Comparison of ENCODE assay signal across 22 cellular contexts in genomic region chr20:21433329-21433890, GRCh38. TPM values are rescaled to one million over a fixed set of nuclear protein-coding genes. Genes with fewer than 3 reads are reported as not detected.
DNase-seq lines count a peak whose midpoint lies in the region; ATAC-seq, FAIRE-seq and TF ChIP-seq lines count a peak whose summit lies in the region.
"Had no signal": no experiment of that assay in that cellular context is flagged by ENCODE, and none has a peak within 500 bp of the region (broad histone marks: within the 10 kb centered on the region; RNA-seq: fewer than 3 reads in every experiment).

No MANE protein-coding gene starts in this region.

- DNase-seq in HepG2 (ENCODE audit: low spot score): no peak
- DNase-seq in right lobe of liver: no peak
- peak; percentile 47 for DNase-seq in RPMI7951 (ENCODE audit: low read depth)
- peak; percentile 11 for DNase-seq in fibroblast of mammary gland (ENCODE audit: low read depth)
- DNase-seq in NCI-H526 (lab: John Stamatoyannopoulos, UW): no peak
- no peak for DNase-seq in CD8-positive, alpha-beta T cell
- DNase-seq in HAP-1 (ENCODE audit: low spot score in 2 of 2): no peak
- DNase-seq: activated CD4-positive, alpha-beta T cell treated with anti-CD3 and anti-CD28 coated beads for 36 hours; activated gamma-delta T cell treated with Interleukin-2 at 50 U/mL for 16 hours; heart right ventricle; NCI-H2081; stimulated activated naive CD8-positive, alpha-beta T cell treated with anti-CD3 and anti-CD28 coated beads, Interleukin-15, Interleukin-2, amounts not matched to agents 100 U/mL and 50 U/mL, for 24 hours had no signal

- intact Hi-C loops in HepG2 (cut with micrococcal nuclease; ENCODE audit: unreplicated experiment): no loop called here
- intact Hi-C loops in right lobe of liver (cut with DNase I): no loop called here
- intact Hi-C loops in CD8-positive, alpha-beta T cell (cut with DNase I, micrococcal nuclease): no loop called here

- no peak overlapping the region for H3K4me3 ChIP-seq in HepG2 (replicated peaks in 1 of 3; ENCODE audit: insufficient read depth in 1 of 3, low read depth in 2 of 3, low read length in 3 of 3)
- no peak overlapping the region for H3K4me3 ChIP-seq in right lobe of liver
- no peak overlapping the region for H3K4me3 ChIP-seq in fibroblast of mammary gland (ENCODE audit: control insufficient read depth, low read depth, low read length)
- H3K4me3 ChIP-seq in CD8-positive, alpha-beta T cell (ENCODE audit: low read depth, low read length): no peak overlapping the region
- H3K4me3 ChIP-seq in HAP-1: no peak overlapping the region
- H3K4me3 ChIP-seq: heart right ventricle had no signal

- in situ Hi-C loops in HepG2 (cut with HindIII; ENCODE audit: extremely low pct_ligation_motif_present, low pct_unique_long_range_greater_than_20kb) (no loop called here), HAP-1 (cut with MboI; ENCODE audit: low sequenced_read_pairs) (no loop called here)

- no peak overlapping the region for H3K9ac ChIP-seq in HepG2 (ENCODE audit: insufficient read depth, low read depth, low read length)

- H3K4me3 Mint-ChIP-seq in CD8-positive, alpha-beta T cell: no peak overlapping the region
- H3K4me3 Mint-ChIP-seq: activated CD4-positive, alpha-beta T cell treated with anti-CD3 and anti-CD28 coated beads for 36 hours; dendritic cell treated with granulocyte-macrophage colony-stimulating factor and Interleukin-4, amounts not matched to agents 40 ng/mL and 50 ng/mL, for 4 days; nephron; T-helper 1 cell treated with Interleukin-12 subunit alpha and Interleukin-12 subunit beta and Interleukin-4 antibody, amounts not matched to agents 30 μg/mL and 1 μg/mL, for 36 hours had no signal

- no peaks in the 10 kb centered on the region for H4K20me1 ChIP-seq in HepG2 (ENCODE audit: insufficient read depth, low read length)

- H3K27me3 Mint-ChIP-seq in CD8-positive, alpha-beta T cell (ENCODE audit: low read depth): peaks cover 44% of the 10 kb centered on the region

- CTCF ChIA-PET in HepG2 (lab: Yijun Ruan, JAX; ENCODE audit: low intra/inter-chr PET ratio, low total read pairs): no interaction called here
- CTCF ChIA-PET in CD8-positive, alpha-beta T cell (lab: Charles Lee): no interaction called here

- H3K36me3 Mint-ChIP-seq in CD8-positive, alpha-beta T cell: no peaks in the 10 kb centered on the region

- FAIRE-seq in HepG2 (lab: Jason Lieb, UNC): no peak
- FAIRE-seq: GM12892, keratinocyte had no signal

- no peaks in the 10 kb centered on the region for H3K4me1 Mint-ChIP-seq in CD8-positive, alpha-beta T cell (ENCODE audit: low read depth)
- H3K4me1 Mint-ChIP-seq: activated CD4-positive, alpha-beta T cell treated with anti-CD3 and anti-CD28 coated beads for 36 hours; nephron had no signal

- POLR2A ChIA-PET in HepG2 (lab: Yijun Ruan, JAX): no interaction called here
- POLR2A ChIA-PET in CD8-positive, alpha-beta T cell (lab: Charles Lee): no interaction called here

- H3K27ac ChIP-seq in HepG2 (ENCODE audit: extremely low read length, insufficient read depth, low read length): no peak overlapping the region
- H3K27ac ChIP-seq in right lobe of liver: no peak overlapping the region
- no peak overlapping the region for H3K27ac ChIP-seq in CD8-positive, alpha-beta T cell (ENCODE audit: low read depth, low read length)
- H3K27ac ChIP-seq: heart right ventricle had no signal

- H3K9me3 Mint-ChIP-seq in CD8-positive, alpha-beta T cell: no peaks in the 10 kb centered on the region
- H3K9me3 Mint-ChIP-seq: dendritic cell treated with granulocyte-macrophage colony-stimulating factor and Interleukin-4, amounts not matched to agents 40 ng/mL and 50 ng/mL, for 4 days; nephron; T-helper 1 cell treated with Interleukin-12 subunit alpha and Interleukin-12 subunit beta and Interleukin-4 antibody, amounts not matched to agents 30 μg/mL and 1 μg/mL, for 36 hours had no signal

- H3K79me2 ChIP-seq in HepG2 (ENCODE audit: insufficient read depth, low read length): no peaks in the 10 kb centered on the region

- H3K36me3 ChIP-seq in HepG2 (replicated peaks in 1 of 2; ENCODE audit: control insufficient read depth in 1 of 2, insufficient read depth in 2 of 2, low read length in 2 of 2) (no peaks in the 10 kb centered on the region), right lobe of liver (no peaks in the 10 kb centered on the region), HAP-1 (replicated peaks) (no peaks in the 10 kb centered on the region)
- no peaks in the 10 kb centered on the region for H3K36me3 ChIP-seq in CD8-positive, alpha-beta T cell (ENCODE audit: insufficient read depth, low read length)
- H3K36me3 ChIP-seq: heart right ventricle had no signal

- peaks cover 2 to 30% of the 10 kb centered on the region in 2 experiments; a peak in 4 of 5 replicates for H3K27me3 ChIP-seq in HepG2 (ENCODE audit: control insufficient read depth in 1 of 2, insufficient read depth in 2 of 2, low read length in 2 of 2)
- H3K27me3 ChIP-seq in right lobe of liver: no peaks in the 10 kb centered on the region
- no peaks in the 10 kb centered on the region for H3K27me3 ChIP-seq in CD8-positive, alpha-beta T cell (ENCODE audit: insufficient read depth, low read length)
- H3K27me3 ChIP-seq in HAP-1 (ENCODE audit: low read depth): peaks cover 8% of the 10 kb centered on the region; the same call in 1 of the 2 replicates

- H2AFZ ChIP-seq in HepG2 (ENCODE audit: low read length): no peak overlapping the region

- no peak for TF ChIP-seq RAD21 in HepG2 (CRISPR knock-in tag; IDR thresholded peaks at IDR 0.05)

- H3K27ac Mint-ChIP-seq in CD8-positive, alpha-beta T cell: no peak overlapping the region
- H3K27ac Mint-ChIP-seq: activated CD4-positive, alpha-beta T cell treated with anti-CD3 and anti-CD28 coated beads for 36 hours; dendritic cell treated with granulocyte-macrophage colony-stimulating factor and Interleukin-4, amounts not matched to agents 40 ng/mL and 50 ng/mL, for 4 days; nephron; T-helper 1 cell treated with Interleukin-12 subunit alpha and Interleukin-12 subunit beta and Interleukin-4 antibody, amounts not matched to agents 30 μg/mL and 1 μg/mL, for 36 hours had no signal

- H3K4me1 ChIP-seq in HepG2 (ENCODE audit: insufficient read depth, low read length) (no peaks in the 10 kb centered on the region), right lobe of liver (no peaks in the 10 kb centered on the region), HAP-1 (no peaks in the 10 kb centered on the region)
- H3K4me1 ChIP-seq in CD8-positive, alpha-beta T cell (ENCODE audit: insufficient read depth, low read length): no peaks in the 10 kb centered on the region
- H3K4me1 ChIP-seq: heart right ventricle had no signal

- H3K9me3 ChIP-seq in HepG2 (ENCODE audit: low read length) (no peaks in the 10 kb centered on the region), right lobe of liver (no peaks in the 10 kb centered on the region), HAP-1 (no peaks in the 10 kb centered on the region)
- no peaks in the 10 kb centered on the region for H3K9me3 ChIP-seq in CD8-positive, alpha-beta T cell (ENCODE audit: low read length)
- H3K9me3 ChIP-seq: heart right ventricle had no signal

- WGBS in HepG2 (ENCODE audit: low lambda C conversion rate): 3% methylated on average over 2 of the region's 2 CpGs
- 58% methylated on average over 2 of the region's 2 CpGs for WGBS in right lobe of liver (ENCODE audit: insufficient coverage, low coverage, low lambda C conversion rate, missing lambda C conversion rate)

- TF ChIP-seq POLR2A in HepG2 (IDR thresholded peaks at IDR 0.05; ENCODE audit: insufficient read depth in 1 of 2, low read depth in 2 of 2, low read length in 2 of 2): no peak
- TF ChIP-seq POLR2A in right lobe of liver (IDR thresholded peaks at IDR 0.05): no peak

- no peak overlapping the region for H3K4me2 ChIP-seq in HepG2 (ENCODE audit: low read depth, low read length)

- TF ChIP-seq EP300 in HepG2 (IDR thresholded peaks at IDR 0.05; ENCODE audit: low read depth in 2 of 2, low read length in 2 of 2): no peak
- no peak for TF ChIP-seq EP300 in HepG2 (CRISPR knock-in tag; IDR thresholded peaks at IDR 0.05; ENCODE audit: borderline replicate concordance)

- TF ChIP-seq CTCF in HepG2 (CRISPR knock-in tag; IDR thresholded peaks at IDR 0.05) (no peak), right lobe of liver (IDR thresholded peaks at IDR 0.05) (no peak), fibroblast of mammary gland (conservative IDR thresholded peaks at IDR 0.05; ENCODE audit: control insufficient read depth, insufficient read depth, low read depth, low read length) (no peak)
- TF ChIP-seq CTCF in CD8-positive, alpha-beta T cell (IDR thresholded peaks at IDR 0.05): no peak

- no TSS peak for BruUV-seq in HepG2 (replicated peaks; lab: Mats Ljungman, UMichigan)

- ATAC-seq in HepG2 (peak; percentile 48; the same call in 2 of the 3 replicates), right lobe of liver (no peak), GM21515 (IDR thresholded peaks at IDR 0.05; ENCODE audit: unreplicated experiment) (no peak)
- ATAC-seq in CD8-positive, alpha-beta T cell: no peak
- ATAC-seq: activated CD4-positive, alpha-beta T cell treated with anti-CD3 and anti-CD28 coated beads for 36 hours; heart right ventricle; stimulated activated naive CD8-positive, alpha-beta T cell treated with anti-CD3 and anti-CD28 coated beads, Interleukin-15, Interleukin-2, amounts not matched to agents 100 U/mL and 50 U/mL, for 24 hours had no signal

RNA-seq across cellular contexts. Expression of gene NKX2-4, which starts 36.1 kb away (rescaled TPM):
- total RNA-seq in HepG2 (2016; rRNA removed; fragmentation: Illumina TruSeq; extraction: Trizol) (not detected in 2 replicates), right lobe of liver (not detected)
- not detected in 2 replicates for total RNA-seq in HepG2 (2016; cell fraction: cytosol; rRNA removed; fragmentation: Illumina TruSeq; extraction: Trizol; ENCODE audit: low read depth)
- not detected in 2 replicates for total RNA-seq in HepG2 (2016; cell fraction: insoluble cytoplasmic fraction; rRNA removed; fragmentation: Illumina TruSeq; extraction: Trizol)
- not detected in 2 replicates for total RNA-seq in HepG2 (2016; cell fraction: membrane; rRNA removed; fragmentation: Illumina TruSeq; extraction: Trizol)
- not detected in 2 replicates for total RNA-seq in HepG2 (2016; cell fraction: nucleus; rRNA removed; fragmentation: Illumina TruSeq; extraction: Trizol)
- polyA plus RNA-seq in HepG2 (2011; rRNA removed): not detected in 2 replicates
- polyA plus RNA-seq in HepG2 (2011; cell fraction: cytosol; rRNA removed): not detected in 2 replicates
- not detected in 2 replicates for polyA plus RNA-seq in HepG2 (2011; cell fraction: nucleus; rRNA removed)
- not detected in 2 replicates for polyA plus RNA-seq in HepG2 (2012)
- not detected in 2 replicates for polyA plus RNA-seq in HepG2 (2016; cell fraction: cytosol; fragmentation: Illumina TruSeq; extraction: Trizol; ENCODE audit: low read depth)
- polyA plus RNA-seq in HepG2 (2016; cell fraction: insoluble cytoplasmic fraction; fragmentation: Illumina TruSeq; extraction: Trizol; ENCODE audit: low read depth): not detected in 2 replicates
- not detected in 2 replicates for polyA plus RNA-seq in HepG2 (2016; cell fraction: membrane; fragmentation: Illumina TruSeq; extraction: Trizol; ENCODE audit: low read depth)
- polyA plus RNA-seq in HepG2 (2016; cell fraction: nucleus; fragmentation: Illumina TruSeq; extraction: Trizol; ENCODE audit: insufficient read depth, low read depth): not detected in 2 replicates
- not detected in 2 replicates for polyA minus RNA-seq in HepG2 (2011; rRNA and poly(A)+ RNA removed; ENCODE audit: low replicate concordance)
- polyA minus RNA-seq in HepG2 (2011; cell fraction: cytosol; rRNA and poly(A)+ RNA removed): not detected in 2 replicates
- polyA minus RNA-seq in HepG2 (2011; cell fraction: nucleus; rRNA and poly(A)+ RNA removed): not detected in 2 replicates
- not detected in 2 replicates for total RNA-seq in RPMI7951 (2014; rRNA removed; shearing (Covaris generic))
- total RNA-seq in CD8-positive, alpha-beta T cell: not detected
- total RNA-seq: activated CD4-positive, alpha-beta T cell treated with anti-CD3 and anti-CD28 coated beads for 36 hours; heart right ventricle; mesenteric fat pad; pulmonary artery endothelial cell; ureter had no signal
- polyA plus RNA-seq: AG04450, heart right ventricle, keratinocyte had no signal

Comparison
In these comparisons a context has a peak if more than half of its experiments do, and no peak if none do; other contexts are left out.
1. DNase-seq: peak in RPMI7951 (single experiment) and fibroblast of mammary gland (single experiment); none in HepG2 (single experiment), right lobe of liver (0 of 3), NCI-H526 (0 of 2), CD8-positive, alpha-beta T cell (0 of 7) and HAP-1 (0 of 2).